21 cellular contexts compared by ENCODE assay signal in the genomic region with DNA sequence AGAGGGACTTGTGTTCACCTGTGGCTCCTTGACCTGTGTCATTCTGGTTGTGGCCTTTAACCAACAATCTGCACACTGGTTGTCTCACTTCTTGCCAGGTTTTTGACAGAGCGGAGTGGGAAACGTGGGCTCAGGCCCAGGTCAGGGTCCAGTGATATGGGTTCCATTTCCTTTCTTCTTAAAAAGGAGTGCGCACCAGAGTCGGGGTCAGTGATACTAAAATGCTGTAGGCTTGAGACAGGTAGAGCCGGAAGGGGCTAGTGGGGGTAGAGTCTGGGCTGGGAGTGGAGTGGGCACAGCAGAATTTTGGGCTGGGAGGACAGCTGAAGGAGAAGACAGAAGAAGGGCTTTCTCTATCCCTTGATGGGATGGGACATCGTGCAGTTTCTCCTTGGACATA.
DNase-seq lines count a peak whose midpoint lies in the region; ATAC-seq and TF ChIP-seq lines count a peak whose summit lies in the region.
"Had no signal": no experiment of that assay in that cellular context is flagged by ENCODE, and none has a peak within 500 bp of the region (broad histone marks: within the 10 kb centered on the region; RNA-seq: fewer than 3 reads in every experiment).

No MANE protein-coding gene starts in this region.

- no peak overlapping the region for H3K4me3 ChIP-seq in sigmoid colon
- no peak overlapping the region for H3K4me3 ChIP-seq in breast epithelium
- no peak overlapping the region for H3K4me3 ChIP-seq in CD8-positive, alpha-beta memory T cell (ENCODE audit: low read length)
- no peak overlapping the region for H3K4me3 ChIP-seq in WERI-Rb-1 (ENCODE audit: low read depth, low read length)
- H3K4me3 ChIP-seq: right lobe of liver, SJSA1, tibial nerve had no signal

- no peaks in the 10 kb centered on the region for H3K4me1 ChIP-seq in sigmoid colon
- no peaks in the 10 kb centered on the region for H3K4me1 ChIP-seq in breast epithelium
- H3K4me1 ChIP-seq in CD8-positive, alpha-beta memory T cell (ENCODE audit: insufficient read depth, low read length), result no peaks in the 10 kb centered on the region
- H3K4me1 ChIP-seq: Caco-2, right lobe of liver, SJSA1, tibial nerve had no signal

- no peak overlapping the region for H3K27ac ChIP-seq in sigmoid colon
- no peak overlapping the region for H3K27ac ChIP-seq in breast epithelium
- no peak overlapping the region for H3K27ac ChIP-seq in CD8-positive, alpha-beta memory T cell (ENCODE audit: low read depth, low read length)
- no peak overlapping the region for H3K27ac ChIP-seq in WERI-Rb-1
- H3K27ac ChIP-seq: epithelial cell of prostate, right lobe of liver, SJSA1, tibial nerve had no signal

- peaks cover 41% of the 10 kb centered on the region for H3K4me1 Mint-ChIP-seq in dendritic cell treated with granulocyte-macrophage colony-stimulating factor and Interleukin-4, amounts not matched to agents 40 ng/mL and 50 ng/mL, for 4 days (ENCODE audit: low read depth)
- no peaks in the 10 kb centered on the region for H3K4me1 Mint-ChIP-seq in CD8-positive, alpha-beta memory T cell
- H3K4me1 Mint-ChIP-seq: activated CD4-positive, alpha-beta T cell treated with anti-CD3 and anti-CD28 coated beads, Interleukin-2, amount 10 ng/mL, durations not matched to agents 7 days and 5 days had no signal

- CTCF ChIA-PET in CD8-positive, alpha-beta memory T cell (lab: Charles Lee), result interaction anchor here (0.9 to 1.3 kb wide), 2 partner anchors 12 to 154 kb away, joined by 3 read pairs; no protein-coding TSS in a partner anchor

- ATAC-seq in GM18505 (IDR thresholded peaks at IDR 0.05; ENCODE audit: unreplicated experiment) (peak; percentile 1), HG03175 (IDR thresholded peaks at IDR 0.05; ENCODE audit: unreplicated experiment) (peak; percentile 3), GM21526 (IDR thresholded peaks at IDR 0.05; ENCODE audit: low FRiP score, unreplicated experiment) (no peak)

- intact Hi-C loops in dendritic cell treated with granulocyte-macrophage colony-stimulating factor and Interleukin-4, amounts not matched to agents 40 ng/mL and 50 ng/mL, for 4 days (cut with micrococcal nuclease), result loop anchor here (2.0 to 5.0 kb wide), 4 partner anchors 62 to 328 kb away; a partner anchor contains a TSS
- intact Hi-C loops in sigmoid colon (cut with DNase I) (no loop called here), breast epithelium (cut with DNase I; ENCODE audit: low total_unique reads) (no loop called here)

- 87 to 93% methylated on average over 6 of the region's 6 CpGs for WGBS in sigmoid colon, 2 donors

- no peak overlapping the region for H3K4me3 Mint-ChIP-seq in dendritic cell treated with granulocyte-macrophage colony-stimulating factor and Interleukin-4, amounts not matched to agents 40 ng/mL and 50 ng/mL, for 4 days
- no peak overlapping the region for H3K4me3 Mint-ChIP-seq in CD8-positive, alpha-beta memory T cell
- H3K4me3 Mint-ChIP-seq: activated CD4-positive, alpha-beta T cell treated with anti-CD3 and anti-CD28 coated beads, Interleukin-2, amount 10 ng/mL, durations not matched to agents 7 days and 5 days; H9; WTC11 had no signal

- DNase-seq in sigmoid colon (peak; percentile 22), breast epithelium (ENCODE audit: low spot score in 2 of 2) (no peak), WERI-Rb-1 (no peak)
- no peak for DNase-seq in CD8-positive, alpha-beta memory T cell
- DNase-seq: activated effector memory CD4-positive, alpha-beta T cell treated with Interleukin-2 at 50 U/mL for 16 hours; effector CD8-positive, alpha-beta T cell; NCI-H446 treated with DMSO at 0.1 percent for 48 hours had no signal

- POLR2A ChIA-PET in CD8-positive, alpha-beta memory T cell (lab: Charles Lee), result no interaction called here

- no peak for TF ChIP-seq EP300 in sigmoid colon (IDR thresholded peaks at IDR 0.05)

- no peaks in the 10 kb centered on the region for H3K36me3 ChIP-seq in sigmoid colon
- no peaks in the 10 kb centered on the region for H3K36me3 ChIP-seq in breast epithelium
- H3K36me3 ChIP-seq in CD8-positive, alpha-beta memory T cell (ENCODE audit: insufficient read depth, low read length), result no peaks in the 10 kb centered on the region
- H3K36me3 ChIP-seq in WERI-Rb-1, result no peaks in the 10 kb centered on the region
- H3K36me3 ChIP-seq: right lobe of liver, SJSA1, tibial nerve had no signal

- peak overlapping the region; percentile 75 for H3K27ac Mint-ChIP-seq in dendritic cell treated with granulocyte-macrophage colony-stimulating factor and Interleukin-4, amounts not matched to agents 40 ng/mL and 50 ng/mL, for 4 days
- no peak overlapping the region for H3K27ac Mint-ChIP-seq in CD8-positive, alpha-beta memory T cell
- H3K27ac Mint-ChIP-seq: activated CD4-positive, alpha-beta T cell treated with anti-CD3 and anti-CD28 coated beads, Interleukin-2, amount 10 ng/mL, durations not matched to agents 7 days and 5 days; activated naive CD4-positive, alpha-beta T cell treated with anti-CD3 and anti-CD28 coated beads, Interleukin-2, amount 50 U/mL, for 72 hours; progenitor cell of endocrine pancreas; WTC11 had no signal

- no peak for TF ChIP-seq CTCF in sigmoid colon (IDR thresholded peaks at IDR 0.05)
- no peak for TF ChIP-seq CTCF in breast epithelium (IDR thresholded peaks at IDR 0.05)
- TF ChIP-seq CTCF in WERI-Rb-1 (IDR thresholded peaks at IDR 0.05; ENCODE audit: low read depth, low read length), result no peak

- H3K27me3 ChIP-seq in sigmoid colon (no peaks in the 10 kb centered on the region), breast epithelium (no peaks in the 10 kb centered on the region), WERI-Rb-1 (ENCODE audit: insufficient read depth, low read depth, severe bottlenecking) (no peaks in the 10 kb centered on the region)
- H3K27me3 ChIP-seq in CD8-positive, alpha-beta memory T cell (ENCODE audit: insufficient read depth, low read length, poor library complexity, severe bottlenecking), result no peaks in the 10 kb centered on the region
- H3K27me3 ChIP-seq: right lobe of liver, SJSA1, tibial nerve had no signal

- H3K9me3 Mint-ChIP-seq in dendritic cell treated with granulocyte-macrophage colony-stimulating factor and Interleukin-4, amounts not matched to agents 40 ng/mL and 50 ng/mL, for 4 days, result no peaks in the 10 kb centered on the region
- H3K9me3 Mint-ChIP-seq in CD8-positive, alpha-beta memory T cell, result no peaks in the 10 kb centered on the region
- H3K9me3 Mint-ChIP-seq: activated CD4-positive, alpha-beta T cell treated with anti-CD3 and anti-CD28 coated beads, Interleukin-2, amount 10 ng/mL, durations not matched to agents 7 days and 5 days; activated naive CD4-positive, alpha-beta T cell treated with anti-CD3 and anti-CD28 coated beads, Interleukin-2, amount 50 U/mL, for 72 hours; H9; WTC11 had no signal

- H3K27me3 Mint-ChIP-seq in dendritic cell treated with granulocyte-macrophage colony-stimulating factor and Interleukin-4, amounts not matched to agents 40 ng/mL and 50 ng/mL, for 4 days, result peaks cover 2% of the 10 kb centered on the region
- peaks cover 1 to 4% of the 10 kb centered on the region in 2 donors for H3K27me3 Mint-ChIP-seq in CD8-positive, alpha-beta memory T cell
- H3K27me3 Mint-ChIP-seq: activated CD4-positive, alpha-beta T cell treated with anti-CD3 and anti-CD28 coated beads, Interleukin-2, amount 10 ng/mL, durations not matched to agents 7 days and 5 days had no signal

- H3K9me3 ChIP-seq in sigmoid colon (no peaks in the 10 kb centered on the region), breast epithelium (no peaks in the 10 kb centered on the region), WERI-Rb-1 (ENCODE audit: severe bottlenecking) (no peaks in the 10 kb centered on the region)
- no peaks in the 10 kb centered on the region for H3K9me3 ChIP-seq in CD8-positive, alpha-beta memory T cell (ENCODE audit: low read length)
- H3K9me3 ChIP-seq: Caco-2, right lobe of liver, SJSA1, tibial nerve had no signal

- no peak for TF ChIP-seq POLR2A in GM18505 (IDR thresholded peaks at IDR 0.05; ENCODE audit: borderline replicate concordance, extremely low read depth, insufficient read depth, insufficient read length)
- no peak for TF ChIP-seq POLR2A in sigmoid colon (IDR thresholded peaks at IDR 0.05)
- TF ChIP-seq POLR2A in breast epithelium (IDR thresholded peaks at IDR 0.05), result no peak

- H3K36me3 Mint-ChIP-seq in dendritic cell treated with granulocyte-macrophage colony-stimulating factor and Interleukin-4, amounts not matched to agents 40 ng/mL and 50 ng/mL, for 4 days (ENCODE audit: low read depth), result no peaks in the 10 kb centered on the region
- H3K36me3 Mint-ChIP-seq in CD8-positive, alpha-beta memory T cell, result no peaks in the 10 kb centered on the region
- H3K36me3 Mint-ChIP-seq: activated naive CD4-positive, alpha-beta T cell treated with anti-CD3 and anti-CD28 coated beads, Interleukin-2, amount 50 U/mL, for 72 hours; WTC11 had no signal
